25 cellular contexts compared by ENCODE assay signal in the genomic region with DNA sequence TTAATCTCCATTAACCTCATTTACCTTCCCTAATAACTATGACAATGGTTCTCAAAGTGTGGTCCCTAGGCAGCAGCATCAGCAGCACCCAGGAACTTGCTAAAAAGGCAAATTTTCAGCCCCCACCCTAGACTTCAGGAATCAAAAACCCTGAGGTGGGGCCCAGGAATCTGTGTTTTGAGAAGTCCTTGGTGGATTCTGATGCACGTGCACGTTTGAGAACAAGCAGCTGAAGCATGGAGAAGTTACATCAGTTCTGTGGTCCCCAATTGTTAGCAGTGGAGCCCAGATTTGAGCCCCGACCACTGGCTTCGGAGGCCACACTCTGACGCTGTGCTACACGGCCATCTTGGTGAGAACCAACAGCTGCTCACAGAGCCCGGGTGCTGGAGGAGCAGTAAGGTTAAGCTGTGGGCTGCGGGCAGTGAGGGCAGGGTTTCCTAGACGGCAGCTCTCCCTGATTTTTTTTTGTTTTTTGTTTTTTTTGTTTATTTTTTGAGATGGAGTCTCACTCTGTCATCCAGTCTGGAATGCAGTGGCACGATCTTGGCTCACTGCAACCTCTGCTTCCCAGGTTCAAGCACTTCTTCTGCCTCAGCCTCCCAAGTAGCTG. TPM values are rescaled to one million over a fixed set of nuclear protein-coding genes. Genes with fewer than 3 reads are reported as not detected.
"Had no signal": no experiment of that assay in that cellular context is flagged by ENCODE, and none has a peak within 500 bp of the region (broad histone marks: within the 10 kb centered on the region; RNA-seq: fewer than 3 reads in every experiment).

No MANE protein-coding gene starts in this region.

- H3K9me3 Mint-ChIP-seq: activated CD4-positive, alpha-beta memory T cell treated with anti-CD3 and anti-CD28 coated beads for 36 hours; activated CD4-positive, alpha-beta T cell treated with anti-CD3 and anti-CD28 coated beads, Interleukin-2, amount 10 ng/mL, durations not matched to agents 7 days and 5 days; activated naive CD4-positive, alpha-beta T cell treated with anti-CD3 and anti-CD28 coated beads, Interleukin-2, amount 50 U/mL, for 72 hours; activated T-cell treated with anti-CD3 and anti-CD28 coated beads, Interleukin-2, amount 50 U/mL, for 4 hours had no signal

- H3K27me3 Mint-ChIP-seq: activated CD4-positive, alpha-beta memory T cell treated with anti-CD3 and anti-CD28 coated beads for 36 hours had no signal

- H3K27ac ChIP-seq: cardiac muscle cell had no signal

- H3K4me1 Mint-ChIP-seq: brain had no signal

- H3K36me3 ChIP-seq: cardiac muscle cell had no signal

- H3K27me3 ChIP-seq: cardiac muscle cell had no signal

- ATAC-seq: activated naive CD4-positive, alpha-beta T cell treated with anti-CD3 and anti-CD28 coated beads, Interleukin-2, amount 50 U/mL, for 72 hours; activated T-cell treated with anti-CD3 and anti-CD28 coated beads, Interleukin-2, amount 50 U/mL, for 4 hours; PC-3; T-helper 17 cell had no signal

- H3K4me3 ChIP-seq: cardiac muscle cell had no signal

- H3K4me3 Mint-ChIP-seq: activated CD4-positive, alpha-beta memory T cell treated with anti-CD3 and anti-CD28 coated beads for 36 hours; activated CD4-positive, alpha-beta T cell treated with anti-CD3 and anti-CD28 coated beads, Interleukin-2, amount 10 ng/mL, durations not matched to agents 7 days and 5 days; activated T-cell treated with anti-CD3 and anti-CD28 coated beads, Interleukin-2, amount 50 U/mL, for 4 hours; brain; T-helper 17 cell had no signal

- H3K27ac Mint-ChIP-seq: activated CD4-positive, alpha-beta memory T cell treated with anti-CD3 and anti-CD28 coated beads for 36 hours; activated CD4-positive, alpha-beta T cell treated with anti-CD3 and anti-CD28 coated beads, Interleukin-2, amount 10 ng/mL, durations not matched to agents 7 days and 5 days; activated naive CD4-positive, alpha-beta T cell treated with anti-CD3 and anti-CD28 coated beads, Interleukin-2, amount 50 U/mL, for 72 hours; T-helper 17 cell had no signal

- DNase-seq: activated CD4-positive, alpha-beta memory T cell treated with anti-CD3 and anti-CD28 coated beads for 36 hours; activated CD4-positive, alpha-beta T cell treated with anti-CD3 and anti-CD28 coated beads, Interleukin-2, amount 10 ng/mL, durations not matched to agents 7 days and 5 days; activated CD4-positive, CD25-positive, alpha-beta regulatory T cell; activated CD8-positive, alpha-beta memory T cell treated with anti-CD3 and anti-CD28 coated beads for 24 hours; activated effector memory CD4-positive, alpha-beta T cell treated with anti-CD3 and anti-CD28 coated beads, Interleukin-2, amount 50 U/mL, for 16 hours; activated naive CD4-positive, alpha-beta T cell treated with Interleukin-2 at 50 U/mL for 16 hours; activated T-cell treated with anti-CD3 and anti-CD28 coated beads, Interleukin-2, amount 50 U/mL, for 4 hours; amygdala; MV-4-11; NCI-H1092 treated with DMSO at 0.1 percent for 48 hours; NCI-H1436; NCI-H1694 treated with DMSO at 0.1 percent for 48 hours; NCI-H2029 treated with DMSO at 0.1 percent for 48 hours; NCI-H524; PC-3; SHP77 treated with DMSO at 0.1 percent for 48 hours; T-helper 17 cell; T-helper 9 cell had no signal

- FAIRE-seq: astrocyte, RCC 7860 had no signal

RNA-seq across cellular contexts. Expression of a gene that starts 14.0 kb away (rescaled TPM):
- total RNA-seq: astrocyte had no signal
- polyA plus RNA-seq: cardiac muscle cell had no signal

RNA-seq across cellular contexts. Expression of a gene that starts 23.0 kb away (rescaled TPM):
- total RNA-seq: activated CD4-positive, alpha-beta T cell treated with anti-CD3 and anti-CD28 coated beads, Interleukin-2, amount 10 ng/mL, durations not matched to agents 7 days and 5 days; astrocyte; MCF 10A; PC-3; SK-MEL-5; T-helper 17 cell had no signal

RNA-seq across cellular contexts. Expression of a gene that starts 32.6 kb away (rescaled TPM):
- total RNA-seq: activated CD4-positive, alpha-beta memory T cell treated with anti-CD3 and anti-CD28 coated beads for 36 hours; MCF 10A; PC-3; SK-MEL-5 had no signal

RNA-seq across cellular contexts. Expression of a gene that starts 32.7 kb away (rescaled TPM):
- total RNA-seq: activated CD4-positive, alpha-beta T cell treated with anti-CD3 and anti-CD28 coated beads, Interleukin-2, amount 10 ng/mL, durations not matched to agents 7 days and 5 days; activated T-cell treated with anti-CD3 and anti-CD28 coated beads, Interleukin-2, amount 50 U/mL, for 4 hours; astrocyte; cardiac muscle cell; MCF 10A; PC-3; SK-MEL-5 had no signal

RNA-seq across cellular contexts. Expression of a gene that starts 43.3 kb away (rescaled TPM):
- total RNA-seq: activated CD4-positive, alpha-beta T cell treated with anti-CD3 and anti-CD28 coated beads, Interleukin-2, amount 10 ng/mL, durations not matched to agents 7 days and 5 days; astrocyte; MCF 10A; PC-3; SK-MEL-5 had no signal
- polyA plus RNA-seq: cardiac muscle cell had no signal
